ENCODE assay signal across 1 cellular context in the genomic region with DNA sequence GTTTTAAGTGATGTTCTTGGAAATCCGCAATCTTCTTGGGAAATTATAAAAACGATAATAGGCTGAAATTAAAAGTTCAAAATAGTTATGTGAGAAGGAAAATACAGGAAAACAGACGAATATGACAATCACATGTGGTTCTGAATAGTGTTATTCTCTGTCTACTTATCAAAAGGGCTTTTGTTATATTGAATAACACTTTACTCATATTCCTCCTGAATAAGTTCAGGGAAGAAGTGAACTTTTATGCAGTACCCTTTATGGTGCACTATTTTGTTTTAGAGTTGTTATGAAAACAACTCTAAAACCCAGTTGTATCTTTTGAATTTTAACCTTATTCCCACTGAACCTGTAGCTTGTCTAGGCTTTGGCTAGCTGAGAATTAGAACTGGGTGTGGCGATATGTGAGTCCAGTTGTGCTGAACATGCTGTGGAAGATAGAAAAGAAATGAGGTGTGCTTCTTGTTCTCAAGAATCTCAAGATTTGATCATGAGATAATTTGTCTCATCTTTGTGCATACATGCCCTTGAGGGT.
TF ChIP-seq lines count a peak whose summit lies in the region.

No MANE protein-coding gene starts in this region.

TF ChIP-seq in SK-N-SH, 30 proteins besides CTCF, POLR2A, EP300 and RAD21 (continued from another document):
- TF ChIP-seq, protein P1, sequence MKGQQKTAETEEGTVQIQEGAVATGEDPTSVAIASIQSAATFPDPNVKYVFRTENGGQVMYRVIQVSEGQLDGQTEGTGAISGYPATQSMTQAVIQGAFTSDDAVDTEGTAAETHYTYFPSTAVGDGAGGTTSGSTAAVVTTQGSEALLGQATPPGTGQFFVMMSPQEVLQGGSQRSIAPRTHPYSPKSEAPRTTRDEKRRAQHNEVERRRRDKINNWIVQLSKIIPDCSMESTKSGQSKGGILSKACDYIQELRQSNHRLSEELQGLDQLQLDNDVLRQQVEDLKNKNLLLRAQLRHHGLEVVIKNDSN (IDR thresholded peaks at IDR 0.05; ENCODE audit: borderline replicate concordance, low read depth) = no peak
- TF ChIP-seq, protein P2, sequence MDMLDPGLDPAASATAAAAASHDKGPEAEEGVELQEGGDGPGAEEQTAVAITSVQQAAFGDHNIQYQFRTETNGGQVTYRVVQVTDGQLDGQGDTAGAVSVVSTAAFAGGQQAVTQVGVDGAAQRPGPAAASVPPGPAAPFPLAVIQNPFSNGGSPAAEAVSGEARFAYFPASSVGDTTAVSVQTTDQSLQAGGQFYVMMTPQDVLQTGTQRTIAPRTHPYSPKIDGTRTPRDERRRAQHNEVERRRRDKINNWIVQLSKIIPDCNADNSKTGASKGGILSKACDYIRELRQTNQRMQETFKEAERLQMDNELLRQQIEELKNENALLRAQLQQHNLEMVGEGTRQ (IDR thresholded peaks at IDR 0.05; ENCODE audit: borderline replicate concordance, low read depth, low read length) = no peak
- no peak for TF ChIP-seq ELF1 (IDR thresholded peaks at IDR 0.05)
